In the genomic region with DNA sequence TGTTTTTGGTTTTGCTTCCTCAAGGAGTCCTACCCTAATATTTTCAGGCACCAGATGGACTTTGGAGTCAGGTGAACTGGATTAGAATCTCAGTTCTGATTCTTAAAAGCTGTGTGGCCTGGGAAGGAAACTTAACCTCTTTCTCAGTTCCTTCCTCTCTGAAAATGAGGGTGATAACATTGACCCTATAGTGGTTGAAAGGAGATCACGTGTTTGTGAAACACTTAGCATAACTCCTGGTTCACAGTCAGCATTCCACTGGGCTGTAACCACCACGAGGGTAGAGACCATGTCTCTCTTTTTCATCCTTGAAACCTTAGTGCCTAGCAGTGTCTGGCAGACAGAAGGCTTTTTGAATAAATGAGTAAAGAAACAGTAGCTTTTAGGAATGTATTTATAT, we compare ENCODE assay signal across 15 cellular contexts. TPM values are rescaled to one million over a fixed set of nuclear protein-coding genes. Genes with fewer than 3 reads are reported as not detected.
DNase-seq lines count a peak whose midpoint lies in the region; ATAC-seq and TF ChIP-seq lines count a peak whose summit lies in the region.
"Had no signal": no experiment of that assay in that cellular context is flagged by ENCODE, and none has a peak within 500 bp of the region (broad histone marks: within the 10 kb centered on the region; RNA-seq: fewer than 3 reads in every experiment).

No MANE protein-coding gene starts in this region.

- H3K27me3 ChIP-seq in esophagus muscularis mucosa = no peaks in the 10 kb centered on the region
- H3K27me3 ChIP-seq in stomach = no peaks in the 10 kb centered on the region
- H3K27me3 ChIP-seq in esophagus squamous epithelium = no peaks in the 10 kb centered on the region

- 45% methylated on average over 2 of the region's 2 CpGs for WGBS in esophagus muscularis mucosa
- WGBS in stomach, 5 donors = 16 to 29% (median 23%) methylated on average over 2 of the region's 2 CpGs
- WGBS in esophagus squamous epithelium, 2 donors = 41 to 44% methylated on average over 2 of the region's 2 CpGs

- H3K27ac ChIP-seq in esophagus muscularis mucosa (replicated peaks in 1 of 4) (no peak overlapping the region), stomach (no peak overlapping the region), esophagus squamous epithelium (no peak overlapping the region)
- H3K27ac ChIP-seq: coronary artery, psoas muscle had no signal

- H3K9me3 ChIP-seq in esophagus muscularis mucosa (no peaks in the 10 kb centered on the region), stomach (no peaks in the 10 kb centered on the region), esophagus squamous epithelium (no peaks in the 10 kb centered on the region)
- H3K9me3 ChIP-seq: psoas muscle had no signal

- TF ChIP-seq POLR2A in esophagus muscularis mucosa (IDR thresholded peaks at IDR 0.05; ENCODE audit: low read depth) (no peak), stomach (IDR thresholded peaks at IDR 0.05) (no peak), esophagus squamous epithelium (IDR thresholded peaks at IDR 0.05) (no peak)

- TF ChIP-seq CTCF in esophagus muscularis mucosa (IDR thresholded peaks at IDR 0.05) (no peak), stomach (IDR thresholded peaks at IDR 0.05) (no peak), esophagus squamous epithelium (IDR thresholded peaks at IDR 0.05) (no peak)

- DNase-seq in esophagus muscularis mucosa (ENCODE audit: extremely low spot score) (peak; percentile 39), DMS 273 treated with DMSO at 0.1 percent for 48 hours (lab: John Stamatoyannopoulos, UW) (no peak), stomach (no peak), NCI-H2081 (lab: John Stamatoyannopoulos, UW) (no peak), esophagus squamous epithelium (lab: John Stamatoyannopoulos, UW) (no peak)
- DNase-seq: activated CD8-positive, alpha-beta memory T cell treated with anti-CD3 and anti-CD28 coated beads, Interleukin-2, amount 50 U/mL, for 4 hours; NCI-H1105; psoas muscle; Right ventricle myocardium superior; stimulated activated CD4-positive, alpha-beta T cell treated with anti-CD3 and anti-CD28 coated beads, Interleukin-4, amount 100 ng/mL, for 24 hours had no signal

- ATAC-seq in GM19023 (IDR thresholded peaks at IDR 0.05; ENCODE audit: unreplicated experiment) = peak; percentile 66
- peak; percentile 69 for ATAC-seq in GM21737 (IDR thresholded peaks at IDR 0.05; ENCODE audit: unreplicated experiment)
- ATAC-seq in HG03342 (IDR thresholded peaks at IDR 0.05; ENCODE audit: unreplicated experiment) = peak; percentile 56
- ATAC-seq: psoas muscle had no signal

- TF ChIP-seq EP300 in esophagus muscularis mucosa (IDR thresholded peaks at IDR 0.05) (no peak), stomach (IDR thresholded peaks at IDR 0.05) (no peak)

- H3K4me3 ChIP-seq in esophagus muscularis mucosa = no peak overlapping the region
- H3K4me3 ChIP-seq in stomach = no peak overlapping the region
- H3K4me3 ChIP-seq in esophagus squamous epithelium = no peak overlapping the region
- H3K4me3 ChIP-seq: coronary artery, psoas muscle had no signal

- H3K4me1 ChIP-seq in esophagus muscularis mucosa (peaks cover 0 to 5% (median 2%) of the 10 kb centered on the region in 4 donors), stomach (peaks cover 0 to 19% (median 8%) of the 10 kb centered on the region in 4 donors), esophagus squamous epithelium (peaks cover 0 to 24% (median 9%) of the 10 kb centered on the region in 3 donors)

- intact Hi-C loops in esophagus muscularis mucosa (cut with DNase I) (loop anchor here (5.0 kb wide), 2 partner anchors 85 to 755 kb away; no protein-coding TSS in a partner anchor), stomach (cut with DNase I; ENCODE audit: low total_unique reads) (loop anchor here (10.0 kb wide), 1 partner anchor 753 kb away; no protein-coding TSS in a partner anchor), esophagus squamous epithelium (cut with DNase I) (loop anchor here (10.0 kb wide), 1 partner anchor 753 kb away; no protein-coding TSS in a partner anchor)

- H3K36me3 ChIP-seq in esophagus muscularis mucosa = no peaks in the 10 kb centered on the region
- no peaks in the 10 kb centered on the region for H3K36me3 ChIP-seq in stomach
- no peaks in the 10 kb centered on the region for H3K36me3 ChIP-seq in esophagus squamous epithelium

RNA-seq across cellular contexts. Expression of gene LSMEM1, which starts 16.7 kb away (rescaled TPM):
- total RNA-seq in esophagus muscularis mucosa = 1 to 10 TPM in 1 of 4 donors, under 1 TPM in 3; 0.75 to 2.1 (median 0.91) TPM
- total RNA-seq in stomach = 1 to 10 TPM in 3 of 5 donors, not detected in 2; 1.2 to 5.9 (median 2.9) TPM
- 1 to 10 TPM in 2 of 3 donors, under 1 TPM in 1; 1.00 to 3.9 (median 1.4) TPM for polyA plus RNA-seq in stomach
- total RNA-seq in esophagus squamous epithelium = 1 to 10 TPM in 2 of 4 donors, under 1 TPM in 2; 0.40 to 2.7 (median 1.4) TPM
- total RNA-seq: G401 had no signal

RNA-seq across cellular contexts. Expression of gene IFRD1, which starts 47.2 kb away (rescaled TPM):
- 10 to 100 TPM; 36.9 to 51.5 (median 48.0) TPM for total RNA-seq in esophagus muscularis mucosa
- total RNA-seq in stomach = 100 to 1,000 TPM in 2 of 5 donors, 10 to 100 TPM in 3; 37.9 to 137 (median 76.4) TPM
- 10 to 100 TPM; 19.9 to 44.4 (median 42.4) TPM for polyA plus RNA-seq in stomach
- 10 to 100 TPM; 19.4 to 52.1 (median 31.1) TPM for total RNA-seq in esophagus squamous epithelium
